8 cellular contexts compared by ENCODE assay signal in the genomic region with DNA sequence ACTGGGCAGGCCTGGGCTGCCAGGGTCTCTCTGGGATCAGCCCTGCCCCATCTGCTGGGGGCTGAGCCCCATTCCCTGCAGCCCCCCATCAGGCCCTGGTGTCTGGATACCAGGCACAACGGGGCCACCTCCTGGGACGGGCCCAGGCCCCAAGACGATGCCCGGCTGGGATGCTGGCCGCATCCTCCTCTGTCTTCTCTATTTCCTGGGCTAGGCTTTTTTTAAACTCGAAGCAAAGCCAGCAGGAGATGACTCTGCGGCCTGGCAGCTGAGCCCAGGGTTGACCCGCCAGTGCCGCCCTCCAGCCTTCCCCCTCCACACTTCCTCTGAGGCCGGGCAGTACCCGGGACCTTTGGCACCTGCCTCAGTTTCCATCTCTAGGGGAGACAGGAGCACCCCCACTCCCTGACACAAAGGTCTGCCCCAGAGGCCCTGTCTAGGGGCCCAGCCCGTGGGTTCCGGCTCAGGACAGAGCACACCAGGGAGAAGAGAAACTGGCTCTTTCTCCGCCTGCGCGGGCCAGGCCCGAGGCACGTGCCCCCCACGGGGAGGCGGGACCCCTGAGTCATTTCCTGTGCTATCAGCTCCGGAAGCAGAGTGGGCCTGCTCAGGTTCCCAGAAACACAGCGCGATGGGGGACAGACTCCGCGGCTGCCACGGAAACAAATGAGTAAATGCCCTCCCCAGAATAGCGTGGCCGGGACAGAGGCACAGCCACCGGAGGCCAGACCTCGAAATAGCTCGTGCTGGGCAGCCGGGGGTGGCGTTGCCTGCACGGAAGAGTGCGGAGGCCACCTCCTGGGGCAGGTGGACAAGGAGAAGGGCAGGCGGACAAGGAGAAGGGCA.
DNase-seq lines count a peak whose midpoint lies in the region; ATAC-seq and TF ChIP-seq lines count a peak whose summit lies in the region.

No MANE protein-coding gene starts in this region.

- H3K4me3 Mint-ChIP-seq in T-helper 1 cell treated with Interleukin-12 subunit alpha and Interleukin-12 subunit beta and Interleukin-4 antibody, amounts not matched to agents 30 μg/mL and 1 μg/mL, for 36 hours, result peak overlapping the region; percentile 86

- peak in 1 of 2 donors; percentile 24 for TF ChIP-seq POLR2A in lower leg skin (IDR thresholded peaks at IDR 0.05)

- H3K4me3 ChIP-seq in lower leg skin (ENCODE audit: low read depth, poor library complexity, severe bottlenecking), result no peak overlapping the region

- ATAC-seq in GM18909 (IDR thresholded peaks at IDR 0.05; ENCODE audit: poor library complexity, unreplicated experiment) (peak; percentile 80), HG03103 (IDR thresholded peaks at IDR 0.05; ENCODE audit: low read depth, unreplicated experiment) (peak; percentile 65)

- H3K9me3 Mint-ChIP-seq in T-helper 1 cell treated with Interleukin-12 subunit alpha and Interleukin-12 subunit beta and Interleukin-4 antibody, amounts not matched to agents 30 μg/mL and 1 μg/mL, for 36 hours, result no peaks in the 10 kb centered on the region

- peak overlapping the region; percentile 99 for H3K27ac Mint-ChIP-seq in T-helper 1 cell treated with Interleukin-12 subunit alpha and Interleukin-12 subunit beta and Interleukin-4 antibody, amounts not matched to agents 30 μg/mL and 1 μg/mL, for 36 hours

- H3K4me1 Mint-ChIP-seq in T-helper 1 cell treated with Interleukin-12 subunit alpha and Interleukin-12 subunit beta and Interleukin-4 antibody, amounts not matched to agents 30 μg/mL and 1 μg/mL, for 36 hours (ENCODE audit: low read depth), result peaks cover 34% of the 10 kb centered on the region

- 52 to 54% methylated on average over 28 to 36 of the region's 36 CpGs for WGBS in lower leg skin, 2 donors

- TF ChIP-seq CTCF in lower leg skin (IDR thresholded peaks at IDR 0.05), result no peak

- DNase-seq in amniotic epithelial cell (ENCODE audit: low read depth) (peak; percentile 75), lower leg skin (ENCODE audit: low spot score in 2 of 2) (peak; percentile 74 to 96), superior temporal gyrus (ENCODE audit: extremely low spot score) (no peak), NCI-H345 (lab: John Stamatoyannopoulos, UW) (no peak)
- peak; percentile 84 to 94 (median 93) for DNase-seq in stimulated activated CD4-positive, alpha-beta T cell treated with anti-CD3 and anti-CD28 coated beads, TNF-alpha, amount 100 ng/mL, for 24 hours (ENCODE audit: low read depth in 3 of 3)

- H3K36me3 Mint-ChIP-seq in T-helper 1 cell treated with Interleukin-12 subunit alpha and Interleukin-12 subunit beta and Interleukin-4 antibody, amounts not matched to agents 30 μg/mL and 1 μg/mL, for 36 hours (ENCODE audit: low read depth), result peaks cover 7% of the 10 kb centered on the region

- no peaks in the 10 kb centered on the region for H3K27me3 Mint-ChIP-seq in T-helper 1 cell treated with Interleukin-12 subunit alpha and Interleukin-12 subunit beta and Interleukin-4 antibody, amounts not matched to agents 30 μg/mL and 1 μg/mL, for 36 hours (ENCODE audit: low read depth)

- intact Hi-C loops in lower leg skin (cut with DNase I; ENCODE audit: low total_unique reads), result no loop called here

Comparison
In these comparisons a context has a peak if more than half of its experiments do, and no peak if none do; other contexts are left out.
1. DNase-seq: peak in amniotic epithelial cell (single experiment), lower leg skin (2 of 2) and stimulated activated CD4-positive, alpha-beta T cell treated with anti-CD3 and anti-CD28 coated beads, TNF-alpha, amount 100 ng/mL, for 24 hours (3 of 3); none in superior temporal gyrus (single experiment) and NCI-H345 (single experiment).